ENCODE assay signal across 10 cellular contexts in the genomic region with DNA sequence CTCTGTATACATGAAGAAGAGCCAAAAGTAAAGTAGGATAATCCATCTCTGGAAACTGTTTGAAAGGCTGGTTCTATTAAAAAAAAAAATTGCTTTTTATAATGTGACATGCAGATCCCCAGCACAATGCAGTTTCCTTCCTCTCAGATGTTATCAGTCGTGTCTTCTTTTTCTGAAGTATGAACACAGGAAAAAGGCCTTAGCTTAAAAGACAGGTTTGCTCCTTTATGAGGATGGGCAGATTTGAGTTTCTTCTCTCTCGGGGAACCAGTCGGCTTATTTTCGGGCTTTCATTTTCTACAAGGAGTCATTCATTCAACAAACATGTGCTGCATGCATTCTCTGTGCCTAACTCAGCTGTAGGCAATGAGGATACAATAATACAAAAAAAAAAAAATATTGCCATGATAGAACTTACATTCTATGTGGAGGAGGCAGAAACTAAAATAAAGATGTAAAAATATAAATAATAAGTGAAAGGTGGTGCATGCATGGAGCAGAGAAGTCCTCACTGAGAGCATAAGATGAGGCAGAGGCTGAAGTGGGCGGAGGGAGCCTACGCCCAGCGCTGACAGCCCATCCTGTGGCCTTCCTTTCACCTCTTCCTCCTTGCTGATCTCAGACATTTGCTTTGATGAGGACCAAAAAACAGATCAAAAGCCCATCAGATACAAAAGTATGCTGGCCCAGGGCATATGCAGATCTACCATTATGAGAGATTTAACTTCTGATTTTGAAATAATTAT. TPM values are rescaled to one million over a fixed set of nuclear protein-coding genes. Genes with fewer than 3 reads are reported as not detected.
DNase-seq lines count a peak whose midpoint lies in the region; ATAC-seq, FAIRE-seq and TF ChIP-seq lines count a peak whose summit lies in the region.
"Had no signal": no experiment of that assay in that cellular context is flagged by ENCODE, and none has a peak within 500 bp of the region (broad histone marks: within the 10 kb centered on the region; RNA-seq: fewer than 3 reads in every experiment).

A gene (minus strand): TSS at position 513 of the 746 bp plus-strand sequence. CDS start 467 bp downstream, at position 46.

- H4K20me1 ChIP-seq in HepG2 (ENCODE audit: insufficient read depth, low read length): no peaks in the 10 kb centered on the region

- H3K27ac ChIP-seq in right lobe of liver (peak within 1 kb of the TSS in 1 of 3 donors; percentile 14), HepG2 (ENCODE audit: extremely low read length, insufficient read depth, low read length) (no peak within 1 kb of the TSS), transverse colon (peak within 1 kb of the TSS in 3 of 4 donors; percentile 16 to 31 (median 29))

- no peaks in the 10 kb centered on the region for H3K4me1 ChIP-seq in right lobe of liver
- no peaks in the 10 kb centered on the region for H3K4me1 ChIP-seq in HepG2 (ENCODE audit: insufficient read depth, low read length)
- H3K4me1 ChIP-seq in transverse colon: no peaks in the 10 kb centered on the region

- TF ChIP-seq RAD21 in HepG2 (CRISPR knock-in tag; IDR thresholded peaks at IDR 0.05): no peak

- WGBS in right lobe of liver (ENCODE audit: insufficient coverage, low coverage, low lambda C conversion rate, missing lambda C conversion rate): 51% methylated on average over 7 of the region's 7 CpGs
- WGBS in HepG2 (ENCODE audit: low lambda C conversion rate): 94% methylated on average over 7 of the region's 7 CpGs
- WGBS in transverse colon (ENCODE audit: low coverage in 1 of 2), 2 donors: 59 to 87% methylated on average over 6 to 7 of the region's 7 CpGs

- FAIRE-seq in HepG2 (lab: Jason Lieb, UNC): no peak
- FAIRE-seq: endothelial cell of umbilical vein, TTC549 had no signal

- no peak for TF ChIP-seq CTCF in right lobe of liver (IDR thresholded peaks at IDR 0.05)
- TF ChIP-seq CTCF in HepG2 (CRISPR knock-in tag; IDR thresholded peaks at IDR 0.05): no peak
- no peak for TF ChIP-seq CTCF in transverse colon (IDR thresholded peaks at IDR 0.05)

- no peaks in the 10 kb centered on the region for H3K9me3 ChIP-seq in right lobe of liver
- no peaks in the 10 kb centered on the region for H3K9me3 ChIP-seq in HepG2 (ENCODE audit: low read length)
- H3K9me3 ChIP-seq in transverse colon: no peaks in the 10 kb centered on the region

- DNase-seq in right lobe of liver (no peak), HepG2 (ENCODE audit: low spot score) (no peak), transverse colon (peak; percentile 20), DMS53 (lab: John Stamatoyannopoulos, UW) (no peak), GOT3 (lab: John Stamatoyannopoulos, UW) (no peak), dermis blood vessel endothelial cell (no peak)

- no peak within 1 kb of the TSS for H3K4me2 ChIP-seq in HepG2 (ENCODE audit: low read depth, low read length)

- intact Hi-C loops in right lobe of liver (cut with DNase I): no loop called here
- intact Hi-C loops in HepG2 (cut with micrococcal nuclease; ENCODE audit: unreplicated experiment): no loop called here
- intact Hi-C loops in transverse colon (cut with DNase I; ENCODE audit: low total_unique reads): no loop called here

- CTCF ChIA-PET in HepG2 (lab: Yijun Ruan, JAX; ENCODE audit: low intra/inter-chr PET ratio, low total read pairs): no interaction called here
- CTCF ChIA-PET in activated CD8-positive, alpha-beta memory T cell treated with anti-CD3 and anti-CD28 coated beads for 36 hours (lab: Charles Lee): no interaction called here

- POLR2A ChIA-PET in HepG2 (lab: Yijun Ruan, JAX): no interaction called here
- POLR2A ChIA-PET in activated CD8-positive, alpha-beta memory T cell treated with anti-CD3 and anti-CD28 coated beads for 36 hours (lab: Charles Lee): interaction anchor here (0.7 to 3.9 kb wide), 4 partner anchors 8 to 62 kb away, joined by 3 to 23 read pairs (median 7); no protein-coding TSS in a partner anchor

- peak; percentile 46 to 62 (median 54) for ATAC-seq in right lobe of liver
- no peak for ATAC-seq in HepG2
- peak; percentile 26 for ATAC-seq in HG03060 (IDR thresholded peaks at IDR 0.05; ENCODE audit: low read depth, unreplicated experiment)

- H3K9ac ChIP-seq in HepG2 (ENCODE audit: insufficient read depth, low read depth, low read length): no peak within 1 kb of the TSS

- in situ Hi-C loops in HepG2 (cut with HindIII; ENCODE audit: extremely low pct_ligation_motif_present, low pct_unique_long_range_greater_than_20kb): no loop called here
- in situ Hi-C loops in transverse colon (cut with MboI; ENCODE audit: low pct_ligation_motif_present in 1 of 4, low pct_unique_long_range_greater_than_20kb in 1 of 4, low sequenced_read_pairs in 3 of 4): no loop called here

- H3K27me3 ChIP-seq in right lobe of liver (no peaks in the 10 kb centered on the region), HepG2 (ENCODE audit: control insufficient read depth in 1 of 2, insufficient read depth in 2 of 2, low read length in 2 of 2) (no peaks in the 10 kb centered on the region), transverse colon (no peaks in the 10 kb centered on the region)

- TF ChIP-seq POLR2A in right lobe of liver (IDR thresholded peaks at IDR 0.05): no peak
- TF ChIP-seq POLR2A in HepG2 (IDR thresholded peaks at IDR 0.05; ENCODE audit: insufficient read depth in 1 of 2, low read depth in 2 of 2, low read length in 2 of 2): no peak
- TF ChIP-seq POLR2A in transverse colon (IDR thresholded peaks at IDR 0.05): no peak

- no peaks in the 10 kb centered on the region for H3K79me2 ChIP-seq in HepG2 (ENCODE audit: insufficient read depth, low read length)

- no TSS peak for BruUV-seq in HepG2 (replicated peaks; lab: Mats Ljungman, UMichigan)

- no peak within 1 kb of the TSS for H2AFZ ChIP-seq in HepG2 (ENCODE audit: low read length)

- no peaks in the 10 kb centered on the region for H3K36me3 ChIP-seq in right lobe of liver
- H3K36me3 ChIP-seq in HepG2 (replicated peaks in 1 of 2; ENCODE audit: control insufficient read depth in 1 of 2, insufficient read depth in 2 of 2, low read length in 2 of 2): no peaks in the 10 kb centered on the region
- H3K36me3 ChIP-seq in transverse colon: no peaks in the 10 kb centered on the region

- H3K4me3 ChIP-seq in right lobe of liver: no peak within 1 kb of the TSS
- no peak within 1 kb of the TSS for H3K4me3 ChIP-seq in HepG2 (replicated peaks in 1 of 3; ENCODE audit: insufficient read depth in 1 of 3, low read depth in 2 of 3, low read length in 3 of 3)
- no peak within 1 kb of the TSS for H3K4me3 ChIP-seq in transverse colon

- TF ChIP-seq EP300 in HepG2 (IDR thresholded peaks at IDR 0.05; ENCODE audit: low read depth in 2 of 2, low read length in 2 of 2) (no peak), HepG2 (CRISPR knock-in tag; IDR thresholded peaks at IDR 0.05; ENCODE audit: borderline replicate concordance) (no peak), transverse colon (IDR thresholded peaks at IDR 0.05; ENCODE audit: low read depth) (no peak)

TF ChIP-seq in HepG2, 621 proteins besides CTCF, POLR2A, EP300 and RAD21 (continues in another document):
- TF ChIP-seq XRCC5 (optimal IDR thresholded peaks at IDR 0.05; ENCODE audit: low read length): no peak
- no peak for TF ChIP-seq U2AF1 (optimal IDR thresholded peaks at IDR 0.05; ENCODE audit: low read depth, low read length)
- no peak for TF ChIP-seq KDM6A (CRISPR knock-in tag; IDR thresholded peaks at IDR 0.05; ENCODE audit: low read depth)
- TF ChIP-seq MXD4 (CRISPR knock-in tag; IDR thresholded peaks at IDR 0.05): no peak
- no peak for TF ChIP-seq ZNF432 (CRISPR knock-in tag; IDR thresholded peaks at IDR 0.05; ENCODE audit: borderline replicate concordance)
- TF ChIP-seq, protein P1, sequence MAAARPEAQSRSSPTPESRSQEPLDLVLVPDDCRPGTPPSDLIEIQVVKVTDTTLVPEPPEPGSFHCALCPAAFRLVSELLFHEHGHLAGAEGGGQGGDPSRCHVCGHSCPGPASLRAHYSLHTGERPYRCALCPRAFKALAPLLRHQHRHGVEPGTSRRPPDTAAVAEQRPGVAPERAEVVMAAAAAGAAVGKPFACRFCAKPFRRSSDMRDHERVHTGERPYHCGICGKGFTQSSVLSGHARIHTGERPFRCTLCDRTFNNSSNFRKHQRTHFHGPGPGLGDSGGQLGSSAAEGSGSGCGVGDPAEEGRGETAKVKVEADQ (CRISPR knock-in tag; IDR thresholded peaks at IDR 0.05; ENCODE audit: borderline replicate concordance): no peak
- TF ChIP-seq NCOA1 (CRISPR knock-in tag; IDR thresholded peaks at IDR 0.05): no peak

RNA-seq across cellular contexts. Expression of the gene that starts here (rescaled TPM):
- total RNA-seq in right lobe of liver (1 to 10 TPM in 5 of 6 experiments, under 1 TPM in 1; 0.68 to 3.8 (median 2.1) TPM), HepG2 (2016; rRNA removed; fragmentation: Illumina TruSeq; extraction: Trizol) (0.15 and 0.77 TPM in 2 replicates), transverse colon (10 to 100 TPM in 1 of 4 donors, 1 to 10 TPM in 2, under 1 TPM in 1; 0.96 to 16.8 (median 4.0) TPM), dermis blood vessel endothelial cell (1.0 and 2.8 TPM in 2 replicates)
- total RNA-seq in HepG2 (2016; cell fraction: cytosol; rRNA removed; fragmentation: Illumina TruSeq; extraction: Trizol; ENCODE audit: low read depth): 4.7 and 5.9 TPM in 2 replicates
- total RNA-seq in HepG2 (2016; cell fraction: insoluble cytoplasmic fraction; rRNA removed; fragmentation: Illumina TruSeq; extraction: Trizol): 0.10 and 0.63 TPM in 2 replicates
- total RNA-seq in HepG2 (2016; cell fraction: membrane; rRNA removed; fragmentation: Illumina TruSeq; extraction: Trizol): 0.77 and 1.1 TPM in 2 replicates
- total RNA-seq in HepG2 (2016; cell fraction: nucleus; rRNA removed; fragmentation: Illumina TruSeq; extraction: Trizol): 1.7 TPM in 2 replicates
- polyA plus RNA-seq in HepG2 (2011; rRNA removed): 0.13 and 0.20 TPM in 2 replicates
- 0.05 and 0.10 TPM in 2 replicates for polyA plus RNA-seq in HepG2 (2011; cell fraction: cytosol; rRNA removed)
- 0.40 and 0.45 TPM in 2 replicates for polyA plus RNA-seq in HepG2 (2011; cell fraction: nucleus; rRNA removed)
- polyA plus RNA-seq in HepG2 (2012): 0.04 and 0.25 TPM in 2 replicates
- polyA plus RNA-seq in HepG2 (2016; cell fraction: cytosol; fragmentation: Illumina TruSeq; extraction: Trizol; ENCODE audit: low read depth): 0.02 TPM in 1 of 2 replicates, not detected in the other
- 0.17 TPM in 1 of 2 replicates, not detected in the other for polyA plus RNA-seq in HepG2 (2016; cell fraction: insoluble cytoplasmic fraction; fragmentation: Illumina TruSeq; extraction: Trizol; ENCODE audit: low read depth)
- 0.12 TPM in 1 of 2 replicates, not detected in the other for polyA plus RNA-seq in HepG2 (2016; cell fraction: membrane; fragmentation: Illumina TruSeq; extraction: Trizol; ENCODE audit: low read depth)
- polyA plus RNA-seq in HepG2 (2016; cell fraction: nucleus; fragmentation: Illumina TruSeq; extraction: Trizol; ENCODE audit: insufficient read depth, low read depth): 0.67 and 0.85 TPM in 2 replicates
- polyA minus RNA-seq in HepG2 (2011; rRNA and poly(A)+ RNA removed; ENCODE audit: low replicate concordance): 1.4 and 4.0 TPM in 2 replicates
- polyA minus RNA-seq in HepG2 (2011; cell fraction: cytosol; rRNA and poly(A)+ RNA removed): 0.79 TPM in 1 of 2 replicates, not detected in the other
- 1.5 and 1.9 TPM in 2 replicates for polyA minus RNA-seq in HepG2 (2011; cell fraction: nucleus; rRNA and poly(A)+ RNA removed)
- 100 to 1,000 TPM; 186 to 189 TPM for total RNA-seq in activated CD8-positive, alpha-beta memory T cell treated with anti-CD3 and anti-CD28 coated beads for 36 hours
- polyA plus RNA-seq: endothelial cell of umbilical vein had no signal

Comparison
In these comparisons a context has a peak if more than half of its experiments do, and no peak if none do; other contexts are left out.
1. RNA of the gene that starts here (total RNA-seq): 186 to 189 TPM in activated CD8-positive, alpha-beta memory T cell treated with anti-CD3 and anti-CD28 coated beads for 36 hours; 0.96 to 16.8 TPM in transverse colon, 0.68 to 3.8 TPM in right lobe of liver, 1.0 to 2.8 TPM in dermis blood vessel endothelial cell and 0.10 to 5.9 TPM in HepG2; every median in the first group is over 10 times any median in the second.